ENCODE assay signal across 17 cellular contexts in genomic region chr16:14420721-14421488, GRCh38.
DNase-seq lines count a peak whose midpoint lies in the region; ATAC-seq, FAIRE-seq and TF ChIP-seq lines count a peak whose summit lies in the region.
"Had no signal": no experiment of that assay in that cellular context is flagged by ENCODE, and none has a peak within 500 bp of the region (broad histone marks: within the 10 kb centered on the region; RNA-seq: fewer than 3 reads in every experiment).

No MANE protein-coding gene starts in this region.

- no peak overlapping the region for H3K9ac ChIP-seq in kidney (ENCODE audit: low read length in 2 of 2)
- H3K9ac ChIP-seq in mesenchymal stem cell (ENCODE audit: low read length) = no peak overlapping the region
- H3K9ac ChIP-seq: KMS-11 had no signal

- H2BK120ac ChIP-seq in mesenchymal stem cell (ENCODE audit: low read depth, low read length) = no peak overlapping the region

- no peak overlapping the region for H3K23ac ChIP-seq in mesenchymal stem cell (ENCODE audit: low read length in 2 of 2)

- DNase-seq in left cardiac atrium = peak; percentile 37
- DNase-seq in cardiac septum (ENCODE audit: low spot score) = no peak
- DNase-seq in kidney = peak; percentile 89
- peak; percentile 46 for DNase-seq in mesenchymal stem cell
- no peak for DNase-seq in upper lobe of right lung
- DNase-seq in inferior parietal cortex (ENCODE audit: extremely low spot score) = no peak
- DNase-seq in HTR-8/SVneo (ENCODE audit: insufficient read length, low spot score) = no peak
- no peak for DNase-seq in erythroblast (lab: John Stamatoyannopoulos, UW)
- DNase-seq: CD4-positive, CD25-positive, alpha-beta regulatory T cell; COR-L47; NCI-H1436; NCI-H1930; NK-92 treated with Interleukin-12 subunit alpha and Interleukin-12 subunit beta, amount 100 ng/mL, for 24 hours; SHP77 treated with DMSO at 0.1 percent for 48 hours had no signal

- no peak overlapping the region for H3K27ac ChIP-seq in kidney (ENCODE audit: low read depth in 2 of 2, low read length in 2 of 2)
- H3K27ac ChIP-seq in mesenchymal stem cell (ENCODE audit: low read length, poor library complexity, severe bottlenecking) = no peak overlapping the region
- H3K27ac ChIP-seq in upper lobe of right lung = no peak overlapping the region
- H3K27ac ChIP-seq: KMS-11 had no signal

- no peak overlapping the region for H3K4ac ChIP-seq in mesenchymal stem cell (ENCODE audit: low read depth in 1 of 2, low read length in 2 of 2)

- no peaks in the 10 kb centered on the region for H3K79me1 ChIP-seq in mesenchymal stem cell (replicated peaks; ENCODE audit: low read length, poor library complexity, severe bottlenecking)

- ATAC-seq in left cardiac atrium (peak; percentile 58 to 82), upper lobe of right lung (peak; percentile 55)

- no peak overlapping the region for H4K8ac ChIP-seq in mesenchymal stem cell (ENCODE audit: low read length)

- intact Hi-C loops in left cardiac atrium (cut with DNase I) = no loop called here
- intact Hi-C loops in cardiac septum (cut with DNase I) = no loop called here
- intact Hi-C loops in kidney (cut with DNase I) = no loop called here
- intact Hi-C loops in upper lobe of right lung (cut with DNase I) = no loop called here

- 57% methylated on average over 18 of the region's 18 CpGs for WGBS in mesenchymal stem cell

- no peak overlapping the region for H2AFZ ChIP-seq in mesenchymal stem cell (ENCODE audit: low read depth, low read length)

- H3K27me3 ChIP-seq in mesenchymal stem cell (ENCODE audit: control insufficient read depth in 1 of 2, insufficient read depth in 1 of 2, low read length in 2 of 2) (no peaks in the 10 kb centered on the region), upper lobe of right lung (no peaks in the 10 kb centered on the region)

- H3K36me3 ChIP-seq in kidney (ENCODE audit: control insufficient read depth in 1 of 2, insufficient read depth in 2 of 2, low read length in 2 of 2) (no peaks in the 10 kb centered on the region), mesenchymal stem cell (ENCODE audit: control insufficient read depth in 1 of 2, insufficient read depth in 2 of 2, low read depth in 1 of 2, low read length in 2 of 2) (peaks cover 0 to 5% of the 10 kb centered on the region in 2 experiments), upper lobe of right lung (no peaks in the 10 kb centered on the region)

- H2BK5ac ChIP-seq in mesenchymal stem cell (ENCODE audit: low read depth, low read length, poor library complexity, severe bottlenecking) = no peak overlapping the region

- H3K9me3 ChIP-seq in kidney (ENCODE audit: control insufficient read depth in 1 of 2, low read length in 2 of 2) (peaks cover 0 to 4% of the 10 kb centered on the region in 2 donors), mesenchymal stem cell (ENCODE audit: control insufficient read depth, low read length) (no peaks in the 10 kb centered on the region), upper lobe of right lung (no peaks in the 10 kb centered on the region)

- H2AK5ac ChIP-seq in mesenchymal stem cell (ENCODE audit: low read length, severe bottlenecking) = no peak overlapping the region

- no peak overlapping the region for H2BK12ac ChIP-seq in mesenchymal stem cell (ENCODE audit: low read length in 2 of 2)

- no peak overlapping the region for H3K4me2 ChIP-seq in mesenchymal stem cell (ENCODE audit: low read length, poor library complexity, severe bottlenecking)
- H3K4me2 ChIP-seq: KMS-11 had no signal

- no peak for TF ChIP-seq POLR2A in erythroblast (IDR thresholded peaks at IDR 0.05; ENCODE audit: low read length)

- H3K14ac ChIP-seq in mesenchymal stem cell (ENCODE audit: low read length in 2 of 2) = no peak overlapping the region

- H3K4me1 ChIP-seq in kidney (ENCODE audit: control insufficient read depth in 1 of 2, insufficient read depth in 1 of 2, low read depth in 1 of 2, low read length in 2 of 2) = no peaks in the 10 kb centered on the region
- no peaks in the 10 kb centered on the region for H3K4me1 ChIP-seq in mesenchymal stem cell (ENCODE audit: control insufficient read depth, insufficient read depth, low read depth, low read length)
- H3K4me1 ChIP-seq in upper lobe of right lung = peaks cover 7% of the 10 kb centered on the region

- H2BK15ac ChIP-seq in mesenchymal stem cell (ENCODE audit: low read depth, poor library complexity, severe bottlenecking) = no peak overlapping the region

- TF ChIP-seq CTCF in kidney (IDR thresholded peaks at IDR 0.05; ENCODE audit: borderline replicate concordance, extremely low read depth, insufficient read depth) = no peak
- no peak for TF ChIP-seq CTCF in upper lobe of right lung (IDR thresholded peaks at IDR 0.05)

- H3K4me3 ChIP-seq in kidney (ENCODE audit: low read length in 2 of 2) = no peak overlapping the region
- H3K4me3 ChIP-seq in mesenchymal stem cell (ENCODE audit: insufficient read depth in 1 of 2, low read depth in 1 of 2, low read length in 2 of 2) = no peak overlapping the region
- no peak overlapping the region for H3K4me3 ChIP-seq in upper lobe of right lung

- H3K18ac ChIP-seq in mesenchymal stem cell (ENCODE audit: low read depth in 1 of 2, low read length in 2 of 2) = no peak overlapping the region

- no peak overlapping the region for H4K91ac ChIP-seq in mesenchymal stem cell (ENCODE audit: low read length)

- FAIRE-seq in kidney (lab: Jason Lieb, UNC) (no peak), HTR-8/SVneo (lab: Jason Lieb, UNC) (no peak)
- FAIRE-seq: G401.6, H1 had no signal

Comparison
In these comparisons a context has a peak if more than half of its experiments do, and no peak if none do; other contexts are left out.
1. DNase-seq: peak in left cardiac atrium (single experiment), kidney (single experiment) and mesenchymal stem cell (single experiment); none in cardiac septum (single experiment), upper lobe of right lung (single experiment), inferior parietal cortex (single experiment), HTR-8/SVneo (single experiment) and erythroblast (0 of 2).